Comparison of ENCODE assay signal across 8 cellular contexts in the genomic region with DNA sequence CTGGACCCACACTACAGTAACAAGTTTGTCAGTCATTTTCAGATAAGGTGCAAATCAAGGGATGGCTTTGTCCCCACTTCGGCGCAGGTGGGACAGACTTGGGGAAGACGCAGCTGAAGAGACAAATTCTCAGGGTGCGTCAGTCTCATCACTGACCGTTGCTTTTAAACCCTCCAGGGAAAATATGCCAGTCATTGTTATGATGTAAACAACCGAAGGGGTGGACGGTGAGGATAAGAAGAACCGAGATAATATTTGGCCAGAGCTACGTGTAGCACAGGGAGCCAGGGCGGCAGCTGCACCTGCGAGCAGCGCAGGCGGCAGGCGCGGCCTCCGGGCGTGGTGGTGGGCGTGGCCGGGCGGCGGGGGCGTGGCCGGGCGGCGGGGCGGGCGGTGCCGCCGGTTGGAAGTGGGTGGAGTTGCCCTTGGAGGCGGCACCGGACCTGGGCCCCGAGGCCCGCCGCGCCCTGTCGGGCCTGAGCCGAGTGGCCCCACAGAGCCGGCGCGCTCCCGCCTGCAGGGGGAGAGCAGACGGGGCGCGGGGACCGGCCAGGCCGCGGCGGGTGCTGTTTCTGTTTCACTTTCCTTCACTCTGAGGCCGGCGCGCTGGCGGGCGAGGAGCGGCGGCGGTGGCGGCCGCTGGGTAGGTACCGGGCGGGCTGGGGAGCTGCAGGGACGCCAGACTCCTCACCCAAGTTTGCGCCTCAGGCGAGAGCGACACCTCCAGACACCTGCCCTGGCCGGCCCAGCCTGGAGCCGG. TPM values are rescaled to one million over a fixed set of nuclear protein-coding genes. Genes with fewer than 3 reads are reported as not detected.
DNase-seq lines count a peak whose midpoint lies in the region; ATAC-seq lines count a peak whose summit lies in the region.

A gene (plus strand): TSS at position 470 of the 760 bp plus-strand sequence. CDS start 2,209 bp downstream, outside the sequence.

- no peak within 1 kb of the TSS for H3K27ac ChIP-seq in mesodermal cell (ENCODE audit: low read depth, low read length, severe bottlenecking)

- no peaks in the 10 kb centered on the region for H3K27me3 ChIP-seq in endocrine pancreas (ENCODE audit: control insufficient read depth, insufficient read depth, low read length)

- H3K9me3 ChIP-seq in endocrine pancreas (ENCODE audit: control insufficient read depth, low read length) (no peaks in the 10 kb centered on the region), mesodermal cell (ENCODE audit: control insufficient read depth, low read length) (no peaks in the 10 kb centered on the region)

- peak within 1 kb of the TSS; percentile 94 for H3K4me3 ChIP-seq in endocrine pancreas (ENCODE audit: control insufficient read depth, insufficient read depth, low read length)
- peak within 1 kb of the TSS; percentile 70 for H3K4me3 ChIP-seq in mesodermal cell (ENCODE audit: extremely low read depth, insufficient read depth, low read length, poor library complexity, severe bottlenecking)

- H3K4me1 ChIP-seq in endocrine pancreas (ENCODE audit: control insufficient read depth, insufficient read depth, low read length) = peaks cover 26% of the 10 kb centered on the region
- no peaks in the 10 kb centered on the region for H3K4me1 ChIP-seq in mesodermal cell (ENCODE audit: control insufficient read depth, insufficient read depth, low read length, poor library complexity, severe bottlenecking)

- H3K9ac ChIP-seq in endocrine pancreas (ENCODE audit: control insufficient read depth, insufficient read depth, low read length) = peak within 1 kb of the TSS; percentile 65

- H3K36me3 ChIP-seq in endocrine pancreas (ENCODE audit: control insufficient read depth, insufficient read depth, low read length) (no peaks in the 10 kb centered on the region), mesodermal cell (ENCODE audit: control insufficient read depth, insufficient read depth, low read length) (peaks cover 6% of the 10 kb centered on the region)

- WGBS in mesodermal cell (ENCODE audit: insufficient coverage in 2 of 2), 2 experiments = 2% methylated on average over 54 to 63 of the region's 66 CpGs

- peak; percentile 96 for ATAC-seq in GM19455 (IDR thresholded peaks at IDR 0.05; ENCODE audit: unreplicated experiment)

- peak; percentile 75 for DNase-seq in COR-L47 (lab: John Stamatoyannopoulos, UW)
- DNase-seq in HK-2 (ENCODE audit: unreplicated experiment) = peak; percentile 95
- DNase-seq in NOMO-1 treated with DMSO at 0.1 percent for 48 hours (lab: John Stamatoyannopoulos, UW; ENCODE audit: unreplicated experiment) = peak; percentile 86
- peak; percentile 73 for DNase-seq in activated CD8-positive, alpha-beta memory T cell treated with anti-CD3 and anti-CD28 coated beads, Interleukin-2, amount 50 U/mL, for 1 hour (ENCODE audit: extremely low read depth)
- DNase-seq in stimulated activated CD8-positive, alpha-beta memory T cell treated with anti-CD3 and anti-CD28 coated beads, Interleukin-15, amount 100 ng/mL, for 24 hours (ENCODE audit: low read depth) = peak; percentile 91

RNA-seq across cellular contexts. Expression of the gene that starts here (rescaled TPM):
- polyA plus RNA-seq in mesodermal cell (2013, experiment 1 of 2) = 12.5 TPM
- 12.7 TPM for polyA plus RNA-seq in mesodermal cell (2013, experiment 2 of 2)
